26 cellular contexts compared by ENCODE assay signal in genomic region chr10:125562737-125563136, GRCh38.
A peak's percentile ranks its signal among the peaks of the same experiment; 100 is the strongest.
DNase-seq lines count a peak whose midpoint lies in the region; ATAC-seq, FAIRE-seq and TF ChIP-seq lines count a peak whose summit lies in the region.
"Had no signal": no experiment of that assay in that cellular context is flagged by ENCODE, and none has a peak within 500 bp of the region (broad histone marks: within the 10 kb centered on the region; RNA-seq: fewer than 3 reads in every experiment).

No MANE protein-coding gene starts in this region.

- H2BK120ac ChIP-seq in mesendoderm (ENCODE audit: low read depth, low read length) = no peak overlapping the region

- peak; percentile 20 for DNase-seq in ELF-1 (ENCODE audit: low read depth, low spot score)
- peak; percentile 37 for DNase-seq in HCT116 (ENCODE audit: low read depth, low spot score)
- DNase-seq in bronchial epithelial cell (ENCODE audit: low read depth) = no peak
- peak; percentile 28 for DNase-seq in mesendoderm
- DNase-seq in NCI-H2029 treated with DMSO at 0.1 percent for 48 hours (lab: John Stamatoyannopoulos, UW) = no peak
- DNase-seq: activated CD4-positive, alpha-beta T cell treated with anti-CD3 and anti-CD28 coated beads, Interleukin-2, amount 50 U/mL, for 1 hour; activated CD8-positive, alpha-beta memory T cell treated with anti-CD3 and anti-CD28 coated beads, Interleukin-2, amount 50 U/mL, for 4 hours; activated naive CD8-positive, alpha-beta T cell treated with anti-CD3 and anti-CD28 coated beads, Interleukin-2, amount 10 ng/mL, durations not matched to agents 7 days and 5 days; CD8-positive, alpha-beta memory T cell; cerebellar nuclear complex; DMS79; foreskin melanocyte; naive thymus-derived CD8-positive, alpha-beta T cell; NCI-H1694 treated with DMSO at 0.1 percent for 48 hours; OCI-M1; retina; SHP77; stimulated activated naive B cell treated with anti-CD40 and anti-IgM and Interleukin-4, amounts not matched to agents 10 μg/mL and 1 μg/mL and 100 μg/mL, for 72 hours; T-cell had no signal

- no peak overlapping the region for H4K8ac ChIP-seq in mesendoderm (ENCODE audit: low read depth, low read length)

- H3K27me3 ChIP-seq in HCT116 (ENCODE audit: insufficient read depth, low read length) = peaks cover 15% of the 10 kb centered on the region
- peaks cover 1% of the 10 kb centered on the region for H3K27me3 ChIP-seq in bronchial epithelial cell (ENCODE audit: control insufficient read depth, insufficient read depth, low read length)
- no peaks in the 10 kb centered on the region for H3K27me3 ChIP-seq in mesendoderm (ENCODE audit: insufficient read depth, low read length, poor library complexity)
- H3K27me3 ChIP-seq: hepatocyte had no signal

- H3K18ac ChIP-seq in mesendoderm (ENCODE audit: low read length) = no peak overlapping the region

- no peak overlapping the region for H3K56ac ChIP-seq in mesendoderm (ENCODE audit: low read length)

- no peak overlapping the region for H3K9ac ChIP-seq in HCT116 (ENCODE audit: low read length)
- no peak overlapping the region for H3K9ac ChIP-seq in mesendoderm (ENCODE audit: low read length)
- H3K9ac ChIP-seq: KMS-11 had no signal

- H3K79me1 ChIP-seq in mesendoderm (ENCODE audit: low read length) = no peaks in the 10 kb centered on the region

- H3K27ac ChIP-seq in HCT116 (ENCODE audit: low read depth, low read length) (no peak overlapping the region), mesendoderm (ENCODE audit: low read depth, low read length) (no peak overlapping the region)
- H3K27ac ChIP-seq: epithelial cell of prostate, hepatocyte, KMS-11 had no signal

- no peak overlapping the region for H4K5ac ChIP-seq in mesendoderm (ENCODE audit: low read length)

- TF ChIP-seq POLR2A in HCT116 (IDR thresholded peaks at IDR 0.05; ENCODE audit: borderline replicate concordance, extremely low read depth, insufficient read depth, insufficient read length) = no peak

- POLR2A ChIA-PET in HCT116 (lab: Charles Lee) = no interaction called here

- no peak overlapping the region for H2BK5ac ChIP-seq in mesendoderm (ENCODE audit: low read length)

- TF ChIP-seq CTCF in HCT116 (IDR thresholded peaks at IDR 0.05 in 2 of 3, conservative IDR thresholded peaks at IDR 0.05 in 1 of 3; ENCODE audit: borderline replicate concordance in 1 of 3, insufficient read depth in 1 of 3, low read depth in 2 of 3, low read length in 2 of 3) = peak; percentile 11 to 67 (median 57); a peak in 4 of 6 replicates
- TF ChIP-seq CTCF in bronchial epithelial cell (IDR thresholded peaks at IDR 0.05; ENCODE audit: insufficient read depth, low read length, severe bottlenecking) = peak; percentile 16

- no peaks in the 10 kb centered on the region for H3K9me2 ChIP-seq in HCT116 (ENCODE audit: insufficient read depth)

- RAD21 ChIA-PET in HCT116 (lab: Charles Lee; ENCODE audit: low non-redundant PET in 1 of 2, low total read pairs in 2 of 2, uncharacterized antibody in 2 of 2, unreplicated experiment in 2 of 2) = no interaction called here

- H2AFZ ChIP-seq in HCT116 (ENCODE audit: low read depth, low read length, poor library complexity, severe bottlenecking) = no peak overlapping the region
- H2AFZ ChIP-seq: hepatocyte had no signal

- H3K36me3 ChIP-seq in HCT116 (ENCODE audit: control insufficient read depth in 1 of 2, insufficient read depth in 2 of 2, low read length in 2 of 2) (no peaks in the 10 kb centered on the region), bronchial epithelial cell (ENCODE audit: control insufficient read depth, insufficient read depth, low read length) (no peaks in the 10 kb centered on the region), mesendoderm (ENCODE audit: control insufficient read depth, insufficient read depth, low read length) (no peaks in the 10 kb centered on the region)

- intact Hi-C loops in HCT116 (cut with micrococcal nuclease) = no loop called here

- H3K79me2 ChIP-seq in HCT116 (ENCODE audit: insufficient read depth, low read length) (no peaks in the 10 kb centered on the region), mesendoderm (ENCODE audit: control insufficient read depth, insufficient read depth, low read length) (no peaks in the 10 kb centered on the region)
- H3K79me2 ChIP-seq: hepatocyte had no signal

- CTCF ChIA-PET in HCT116 (lab: Charles Lee) = no interaction called here

- no TSS peak for BruUV-seq in HCT116 (replicated peaks; lab: Mats Ljungman, UMichigan)

- no peaks in the 10 kb centered on the region for H3K4me1 ChIP-seq in HCT116 (ENCODE audit: control insufficient read depth in 1 of 2, insufficient read depth in 2 of 2, low read length in 2 of 2)
- H3K4me1 ChIP-seq in mesendoderm (ENCODE audit: control insufficient read depth, low read depth, low read length) = no peaks in the 10 kb centered on the region

- H3K4ac ChIP-seq in mesendoderm (ENCODE audit: low read depth, low read length) = no peak overlapping the region

- H2AK5ac ChIP-seq in mesendoderm (ENCODE audit: low read length) = no peak overlapping the region

- no peak overlapping the region for H3K4me3 ChIP-seq in HCT116 (replicated peaks in 1 of 2; ENCODE audit: low read depth in 1 of 2, low read length in 2 of 2)
- no peak overlapping the region for H3K4me3 ChIP-seq in bronchial epithelial cell (ENCODE audit: low read depth, low read length)
- H3K4me3 ChIP-seq in mesendoderm (ENCODE audit: low read length) = no peak overlapping the region
- H3K4me3 ChIP-seq: hepatocyte, smooth muscle cell had no signal

- H3K23ac ChIP-seq in mesendoderm (ENCODE audit: low read length) = no peak overlapping the region

- no peaks in the 10 kb centered on the region for H3K9me3 ChIP-seq in HCT116 (ENCODE audit: control insufficient read depth in 1 of 2, insufficient read depth in 1 of 2, low read depth in 1 of 2, low read length in 2 of 2)

- peak; percentile 32; the same call in 1 of the 2 replicates for TF ChIP-seq RAD21 in HCT116 (IDR thresholded peaks at IDR 0.05; ENCODE audit: low read depth)

- no peak overlapping the region for H3K4me2 ChIP-seq in HCT116 (ENCODE audit: low read length)
- no peak overlapping the region for H3K4me2 ChIP-seq in mesendoderm (ENCODE audit: low read length)
- H3K4me2 ChIP-seq: hepatocyte, KMS-11, smooth muscle cell had no signal

- peak; percentile 95 for ATAC-seq in HCT116
- no peak for ATAC-seq in GM21717 (IDR thresholded peaks at IDR 0.05; ENCODE audit: unreplicated experiment)
- no peak for ATAC-seq in HG02763 (IDR thresholded peaks at IDR 0.05; ENCODE audit: unreplicated experiment)
- ATAC-seq: naive thymus-derived CD8-positive, alpha-beta T cell; stimulated activated naive B cell treated with anti-CD40 and anti-IgM and Interleukin-4, amounts not matched to agents 10 μg/mL and 1 μg/mL and 100 μg/mL, for 72 hours; T-cell had no signal

- no CpG with 5 or more reads among the region's 4 CpGs for WGBS in mesendoderm (ENCODE audit: extremely low coverage, insufficient coverage, low lambda C conversion rate)

- H2BK15ac ChIP-seq in mesendoderm (replicated peaks; ENCODE audit: low read depth) = no peak overlapping the region

- FAIRE-seq in bronchial epithelial cell (lab: Jason Lieb, UNC) = no peak
- FAIRE-seq: H54 had no signal

- no peaks in the 10 kb centered on the region for H4K20me1 ChIP-seq in HCT116 (ENCODE audit: insufficient read depth)

TF ChIP-seq in HCT116, 20 proteins besides CTCF, POLR2A, EP300 and RAD21 (continues in another document):
- TF ChIP-seq FOSL1 (IDR thresholded peaks at IDR 0.05; ENCODE audit: low read depth) = no peak
- no peak for TF ChIP-seq SIN3A (IDR thresholded peaks at IDR 0.05; ENCODE audit: low read depth)
- no peak for TF ChIP-seq CBX3 (IDR thresholded peaks at IDR 0.05; ENCODE audit: low read depth)
- no peak for TF ChIP-seq EZH2 (IDR thresholded peaks at IDR 0.05)
- no peak for TF ChIP-seq ZBTB33 (IDR thresholded peaks at IDR 0.05; ENCODE audit: extremely low read depth, insufficient replicate concordance, low read length)
- TF ChIP-seq SRF (IDR thresholded peaks at IDR 0.05; ENCODE audit: low read depth) = no peak
- TF ChIP-seq TCF7L2 (IDR thresholded peaks at IDR 0.05; ENCODE audit: borderline replicate concordance, extremely low read depth, insufficient read depth, insufficient read length) = no peak
- no peak for TF ChIP-seq ZNF274 (IDR thresholded peaks at IDR 0.05; ENCODE audit: low read depth, low read length)

Comparison
In these comparisons a context has a peak if more than half of its experiments do, and no peak if none do; other contexts are left out.
1. DNase-seq: peak in ELF-1 (single experiment), HCT116 (single experiment) and mesendoderm (single experiment); none in bronchial epithelial cell (single experiment) and NCI-H2029 treated with DMSO at 0.1 percent for 48 hours (single experiment).